ENCODE assay signal across 22 cellular contexts in genomic region chr12:64036414-64036813, GRCh38.
DNase-seq lines count a peak whose midpoint lies in the region; ATAC-seq, FAIRE-seq and TF ChIP-seq lines count a peak whose summit lies in the region.
"Had no signal": no experiment of that assay in that cellular context is flagged by ENCODE, and none has a peak within 500 bp of the region (broad histone marks: within the 10 kb centered on the region; RNA-seq: fewer than 3 reads in every experiment).

No MANE protein-coding gene starts in this region.

- no peak overlapping the region for H3K4me3 Mint-ChIP-seq in astrocyte (ENCODE audit: unreplicated experiment)
- H3K4me3 Mint-ChIP-seq in natural killer cell treated with Interleukin-12 subunit alpha and Interleukin-12 subunit beta and Interleukin-15 and Interleukin-18, amount 100 ng/mL, for 72 hours = no peak overlapping the region
- H3K4me3 Mint-ChIP-seq: CD4-positive, CD25-positive, alpha-beta regulatory T cell; IgD-negative memory B cell; T-helper 17 cell had no signal

- peaks cover 20% of the 10 kb centered on the region for H3K4me1 Mint-ChIP-seq in astrocyte (ENCODE audit: low read depth, unreplicated experiment)
- no peaks in the 10 kb centered on the region for H3K4me1 Mint-ChIP-seq in natural killer cell treated with Interleukin-12 subunit alpha and Interleukin-12 subunit beta and Interleukin-15 and Interleukin-18, amount 100 ng/mL, for 72 hours (ENCODE audit: low read depth in 2 of 2)
- H3K4me1 Mint-ChIP-seq: CD4-positive, CD25-positive, alpha-beta regulatory T cell; IgD-negative memory B cell; T-helper 17 cell had no signal

- H3K79me2 ChIP-seq in astrocyte (ENCODE audit: insufficient read depth, low read length) = no peaks in the 10 kb centered on the region
- H3K79me2 ChIP-seq in osteoblast (ENCODE audit: insufficient read depth, low read length) = peaks cover 46% of the 10 kb centered on the region

- H3K4me1 ChIP-seq in astrocyte (ENCODE audit: insufficient read depth, low read length) = peaks cover 7% of the 10 kb centered on the region
- peaks cover 15% of the 10 kb centered on the region for H3K4me1 ChIP-seq in osteoblast (ENCODE audit: insufficient read depth, low read length)
- peaks cover 0 to 17% (median 3%) of the 10 kb centered on the region in 3 donors for H3K4me1 ChIP-seq in esophagus squamous epithelium

- no peak for TF ChIP-seq CTCF in astrocyte (IDR thresholded peaks at IDR 0.05; ENCODE audit: insufficient read depth, low read depth, low read length)
- no peak for TF ChIP-seq CTCF in osteoblast (IDR thresholded peaks at IDR 0.05; ENCODE audit: extremely low read depth, low read depth, low read length)
- no peak for TF ChIP-seq CTCF in esophagus squamous epithelium (IDR thresholded peaks at IDR 0.05)

- no peak overlapping the region for H3K9ac ChIP-seq in astrocyte (ENCODE audit: low read length)

- H3K4me2 ChIP-seq in astrocyte (ENCODE audit: low read length) (no peak overlapping the region), osteoblast (ENCODE audit: insufficient read depth, low read length) (no peak overlapping the region)

- H3K27me3 ChIP-seq in astrocyte (ENCODE audit: insufficient read depth, low read length) (no peaks in the 10 kb centered on the region), osteoblast (ENCODE audit: insufficient read depth, low read length) (no peaks in the 10 kb centered on the region), esophagus squamous epithelium (no peaks in the 10 kb centered on the region)

- no peak for FAIRE-seq in astrocyte (lab: Jason Lieb, UNC)

- peak; percentile 72 for DNase-seq in EH (ENCODE audit: low read depth)
- DNase-seq in M059J (ENCODE audit: low read depth) = peak; percentile 38
- peak; percentile 83 for DNase-seq in astrocyte (ENCODE audit: low read depth)
- DNase-seq in osteoblast (ENCODE audit: insufficient read length, low spot score, missing footprints) = peak; percentile 50
- no peak for DNase-seq in natural killer cell treated with Interleukin-12 subunit alpha and Interleukin-12 subunit beta and Interleukin-15 and Interleukin-18, amount 100 ng/mL, for 72 hours (ENCODE audit: low spot score)
- DNase-seq in esophagus squamous epithelium (lab: John Stamatoyannopoulos, UW) = no peak
- no peak for DNase-seq in NCI-H345 (lab: John Stamatoyannopoulos, UW)
- DNase-seq: CD4-positive, CD25-positive, alpha-beta regulatory T cell; DMS53; Karpas-422; MM.1S; NCI-H1092; NCI-H146; NCI-H2029 treated with DMSO at 0.1 percent for 48 hours; NCI-H2171 treated with DMSO at 0.1 percent for 48 hours; NCI-H446 treated with DMSO at 0.1 percent for 48 hours; NCI-H748 treated with DMSO at 0.1 percent for 48 hours; OCI-M1; RPMI8226; T-helper 17 cell had no signal

- ATAC-seq in natural killer cell treated with Interleukin-12 subunit alpha and Interleukin-12 subunit beta and Interleukin-15 and Interleukin-18, amount 100 ng/mL, for 72 hours = no peak
- ATAC-seq: T-helper 17 cell had no signal

- H3K36me3 ChIP-seq in astrocyte (ENCODE audit: insufficient read depth, low read length) (no peaks in the 10 kb centered on the region), osteoblast (ENCODE audit: insufficient read depth, low read length) (no peaks in the 10 kb centered on the region), esophagus squamous epithelium (no peaks in the 10 kb centered on the region)

- no peaks in the 10 kb centered on the region for H3K9me3 ChIP-seq in astrocyte (ENCODE audit: insufficient read depth, low read depth, low read length)
- no peaks in the 10 kb centered on the region for H3K9me3 ChIP-seq in osteoblast (ENCODE audit: low read depth, low read length)
- no peaks in the 10 kb centered on the region for H3K9me3 ChIP-seq in esophagus squamous epithelium

- H3K4me3 ChIP-seq in astrocyte (ENCODE audit: insufficient read depth, low read depth, low read length) = no peak overlapping the region
- no peak overlapping the region for H3K4me3 ChIP-seq in osteoblast (ENCODE audit: insufficient read depth, low read length)
- H3K4me3 ChIP-seq in esophagus squamous epithelium = no peak overlapping the region

- no peak overlapping the region for H3K27ac ChIP-seq in astrocyte (ENCODE audit: low read depth, low read length)
- H3K27ac ChIP-seq in osteoblast (ENCODE audit: low read depth, low read length) = no peak overlapping the region
- H3K27ac ChIP-seq in esophagus squamous epithelium = no peak overlapping the region
- H3K27ac ChIP-seq: HL-60 had no signal

- no peak overlapping the region for H2AFZ ChIP-seq in astrocyte (ENCODE audit: low read depth, low read length)
- no peak overlapping the region for H2AFZ ChIP-seq in osteoblast (ENCODE audit: low read length)

- TF ChIP-seq POLR2A in esophagus squamous epithelium (IDR thresholded peaks at IDR 0.05) = no peak

- H4K20me1 ChIP-seq in astrocyte (ENCODE audit: insufficient read depth, low read length) (no peaks in the 10 kb centered on the region), osteoblast (ENCODE audit: insufficient read depth, low read length) (no peaks in the 10 kb centered on the region)

- H3K27ac Mint-ChIP-seq in astrocyte (ENCODE audit: unreplicated experiment) = no peak overlapping the region
- no peak overlapping the region for H3K27ac Mint-ChIP-seq in natural killer cell treated with Interleukin-12 subunit alpha and Interleukin-12 subunit beta and Interleukin-15 and Interleukin-18, amount 100 ng/mL, for 72 hours
- H3K27ac Mint-ChIP-seq: CD4-positive, CD25-positive, alpha-beta regulatory T cell; IgD-negative memory B cell; T-helper 17 cell had no signal

- H3K9me3 Mint-ChIP-seq in astrocyte (ENCODE audit: unreplicated experiment) = peaks cover 2% of the 10 kb centered on the region
- H3K9me3 Mint-ChIP-seq in natural killer cell treated with Interleukin-12 subunit alpha and Interleukin-12 subunit beta and Interleukin-15 and Interleukin-18, amount 100 ng/mL, for 72 hours = no peaks in the 10 kb centered on the region
- H3K9me3 Mint-ChIP-seq: CD4-positive, CD25-positive, alpha-beta regulatory T cell had no signal

- H3K27me3 Mint-ChIP-seq in astrocyte (ENCODE audit: low read depth, unreplicated experiment) = no peaks in the 10 kb centered on the region
- no peaks in the 10 kb centered on the region for H3K27me3 Mint-ChIP-seq in natural killer cell treated with Interleukin-12 subunit alpha and Interleukin-12 subunit beta and Interleukin-15 and Interleukin-18, amount 100 ng/mL, for 72 hours
- H3K27me3 Mint-ChIP-seq: CD4-positive, CD25-positive, alpha-beta regulatory T cell; IgD-negative memory B cell; T-helper 17 cell had no signal

- WGBS in esophagus squamous epithelium, 2 donors = 70 to 88% methylated on average over 1 of the region's 1 CpG

- intact Hi-C loops in esophagus squamous epithelium (cut with DNase I) = no loop called here

- peaks cover 24% of the 10 kb centered on the region for H3K36me3 Mint-ChIP-seq in astrocyte (ENCODE audit: low read depth, unreplicated experiment)
- no peaks in the 10 kb centered on the region for H3K36me3 Mint-ChIP-seq in natural killer cell treated with Interleukin-12 subunit alpha and Interleukin-12 subunit beta and Interleukin-15 and Interleukin-18, amount 100 ng/mL, for 72 hours
- H3K36me3 Mint-ChIP-seq: CD4-positive, CD25-positive, alpha-beta regulatory T cell; IgD-negative memory B cell had no signal

Comparison
In these comparisons a context has a peak if more than half of its experiments do, and no peak if none do; other contexts are left out.
1. DNase-seq: peak in EH (single experiment), M059J (single experiment), astrocyte (single experiment) and osteoblast (single experiment); none in natural killer cell treated with Interleukin-12 subunit alpha and Interleukin-12 subunit beta and Interleukin-15 and Interleukin-18, amount 100 ng/mL, for 72 hours (single experiment), esophagus squamous epithelium (single experiment) and NCI-H345 (single experiment).